ENCODE assay signal across 20 cellular contexts in the genomic region with DNA sequence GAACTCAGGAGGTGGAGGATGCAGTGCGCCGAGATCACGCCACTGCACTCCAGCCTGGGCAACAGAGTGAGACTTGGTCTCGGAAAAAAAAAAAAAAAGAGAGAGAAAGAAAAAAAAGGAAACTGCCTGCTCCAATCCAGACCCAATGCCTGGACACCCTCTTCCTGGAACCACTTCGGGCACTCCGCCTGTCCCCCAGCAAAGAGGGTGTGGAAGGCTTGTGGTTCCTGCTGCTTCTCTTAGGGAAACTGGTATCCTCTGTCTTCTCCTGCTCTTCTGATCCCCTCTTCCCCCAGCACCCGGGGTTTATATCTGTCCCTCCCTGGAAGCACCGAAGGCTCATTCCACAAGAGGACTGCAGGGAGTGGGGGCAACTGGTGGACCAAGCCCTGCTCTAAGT. TPM values are rescaled to one million over a fixed set of nuclear protein-coding genes. Genes with fewer than 3 reads are reported as not detected.
A peak's percentile ranks its signal among the peaks of the same experiment; 100 is the strongest.
DNase-seq lines count a peak whose midpoint lies in the region; ATAC-seq and TF ChIP-seq lines count a peak whose summit lies in the region.
"Had no signal": no experiment of that assay in that cellular context is flagged by ENCODE, and none has a peak within 500 bp of the region (broad histone marks: within the 10 kb centered on the region; RNA-seq: fewer than 3 reads in every experiment).

No MANE protein-coding gene starts in this region.

- DNase-seq in Panc1 (ENCODE audit: low read depth, low spot score) (no peak), mesenteric fat pad (ENCODE audit: low spot score) (peak; percentile 78), vagina (ENCODE audit: extremely low spot score in 2 of 2) (no peak), NCI-H2107 (lab: John Stamatoyannopoulos, UW) (no peak)
- DNase-seq: 8988T; ACHN; BE2C; C1 segment of cervical spinal cord; Caco-2; Calu3; CD4-positive, alpha-beta memory T cell; CD4-positive, CD25-positive, alpha-beta regulatory T cell; DMS79 treated with DMSO at 0.1 percent for 48 hours; GF-D8 had no signal

- intact Hi-C loops in Panc1 (cut with micrococcal nuclease; ENCODE audit: unreplicated experiment): no loop called here
- intact Hi-C loops in vagina (cut with DNase I): no loop called here

- ATAC-seq in Panc1 (peak; percentile 10; the same call in 1 of the 2 replicates), GM18873 (IDR thresholded peaks at IDR 0.05; ENCODE audit: low FRiP score, unreplicated experiment) (no peak)

- CTCF ChIA-PET in HEK293 (lab: Yijun Ruan, JAX): no interaction called here
- CTCF ChIA-PET in Panc1 (lab: Charles Lee): interaction anchor here (0.6 kb wide), 1 partner anchor 44 kb away, joined by 5 read pairs; no protein-coding TSS in a partner anchor

- H3K4me1 ChIP-seq in HEK293 (ENCODE audit: control insufficient read depth, insufficient read depth, low read length) (no peaks in the 10 kb centered on the region), Panc1 (ENCODE audit: control insufficient read depth, insufficient read depth, low read length) (no peaks in the 10 kb centered on the region), vagina (no peaks in the 10 kb centered on the region)
- H3K4me1 ChIP-seq: BE2C, BLaER1, Caco-2 had no signal

- H3K27me3 ChIP-seq in Panc1 (ENCODE audit: control insufficient read depth, insufficient read depth, low read length) (peaks cover 15% of the 10 kb centered on the region), vagina (no peaks in the 10 kb centered on the region)
- H3K27me3 ChIP-seq: BE2C, BLaER1 had no signal

- BruUV-seq in Panc1 (replicated peaks; lab: Mats Ljungman, UMichigan): no TSS peak

- no peaks in the 10 kb centered on the region for H3K36me3 ChIP-seq in HEK293 (ENCODE audit: control insufficient read depth in 2 of 2, insufficient read depth in 1 of 2, low read length in 2 of 2)
- no peaks in the 10 kb centered on the region for H3K36me3 ChIP-seq in Panc1 (ENCODE audit: control insufficient read depth, insufficient read depth, low read length)
- H3K36me3 ChIP-seq in vagina: no peaks in the 10 kb centered on the region
- H3K36me3 ChIP-seq: BE2C, BLaER1 had no signal

- no peak for TF ChIP-seq POLR2A in vagina (IDR thresholded peaks at IDR 0.05)

- H3K27ac ChIP-seq in HEK293 (ENCODE audit: extremely low read depth, low read depth, low read length): no peak overlapping the region
- H3K27ac ChIP-seq in Panc1 (ENCODE audit: low read length): no peak overlapping the region
- no peak overlapping the region for H3K27ac ChIP-seq in vagina
- H3K27ac ChIP-seq: BLaER1 had no signal

- H3K9me3 ChIP-seq in HEK293 (ENCODE audit: control insufficient read depth, insufficient read depth, low read depth, low read length): no peaks in the 10 kb centered on the region
- no peaks in the 10 kb centered on the region for H3K9me3 ChIP-seq in Panc1 (ENCODE audit: control insufficient read depth, insufficient read depth, low read depth, low read length)
- H3K9me3 ChIP-seq in vagina: no peaks in the 10 kb centered on the region
- H3K9me3 ChIP-seq: BE2C, BLaER1 had no signal

- H3K4me3 ChIP-seq in HEK293 (ENCODE audit: low read depth, low read length) (no peak overlapping the region), Panc1 (ENCODE audit: low read depth in 2 of 2, low read length in 2 of 2) (no peak overlapping the region), vagina (no peak overlapping the region)
- H3K4me3 ChIP-seq: BLaER1 had no signal

- POLR2A ChIA-PET in HEK293 (lab: Yijun Ruan, JAX) (interaction anchor here (1.0 kb wide), 1 partner anchor 390 kb away, joined by 3 read pairs; no protein-coding TSS in a partner anchor), Panc1 (lab: Charles Lee) (interaction anchor here (0.7 kb wide), 2 partner anchors 144 to 416 kb away, joined by 7 to 16 read pairs; no protein-coding TSS in a partner anchor)

- no peak for TF ChIP-seq CTCF in HEK293 (tag by site-specific recombination; IDR thresholded peaks at IDR 0.05)
- TF ChIP-seq CTCF in Panc1 (IDR thresholded peaks at IDR 0.05): no peak
- no peak for TF ChIP-seq CTCF in vagina (IDR thresholded peaks at IDR 0.05)

- in situ Hi-C loops in Panc1 (cut with HindIII; ENCODE audit: low pct_unique_long_range_greater_than_20kb, low sequenced_read_pairs): no loop called here

TF ChIP-seq in HEK293, 187 proteins besides CTCF, POLR2A, EP300 and RAD21:
- TF ChIP-seq ZNF548 (tag by site-specific recombination; IDR thresholded peaks at IDR 0.05) (no peak), ZNF707 (tag by site-specific recombination; IDR thresholded peaks at IDR 0.05) (peak; percentile 73)
TF ChIP-seq in HEK293: peak in this region for 1.

RNA-seq across cellular contexts. Expression of a gene that starts 12.9 kb away (rescaled TPM):
- total RNA-seq in Panc1 (2021; ENCODE audit: unreplicated experiment) (6.8 TPM), mesenteric fat pad (1.3 TPM), vagina (not detected)
- polyA plus RNA-seq in Panc1 (2012; ENCODE audit: insufficient read length): 5.3 TPM
- polyA plus RNA-seq: CD14-positive monocyte had no signal

RNA-seq across cellular contexts. Expression of a gene that starts 13.3 kb away (rescaled TPM):
- total RNA-seq in Panc1 (2021; ENCODE audit: unreplicated experiment) (not detected), mesenteric fat pad (not detected), vagina (not detected)
- 0.17 TPM for polyA plus RNA-seq in Panc1 (2012; ENCODE audit: insufficient read length)
- total RNA-seq: A673; Caco-2; Calu3; CD4-positive, alpha-beta memory T cell; CD4-positive, CD25-positive, alpha-beta regulatory T cell had no signal
- polyA plus RNA-seq: AG04450; CD14-positive monocyte; CD4-positive, alpha-beta memory T cell; CD4-positive, CD25-positive, alpha-beta regulatory T cell had no signal

RNA-seq across cellular contexts. Expression of a gene that starts 16.5 kb away (rescaled TPM):
- total RNA-seq in Panc1 (2021; ENCODE audit: unreplicated experiment) (12.8 TPM), mesenteric fat pad (not detected), vagina (3.2 TPM)
- polyA plus RNA-seq in Panc1 (2012; ENCODE audit: insufficient read length): 46.5 TPM
- total RNA-seq: A673; Calu3; CD4-positive, alpha-beta memory T cell; CD4-positive, CD25-positive, alpha-beta regulatory T cell had no signal
- polyA plus RNA-seq: CD14-positive monocyte; CD4-positive, alpha-beta memory T cell; CD4-positive, CD25-positive, alpha-beta regulatory T cell had no signal
